ENCODE assay signal across 1 cellular context in the genomic region with DNA sequence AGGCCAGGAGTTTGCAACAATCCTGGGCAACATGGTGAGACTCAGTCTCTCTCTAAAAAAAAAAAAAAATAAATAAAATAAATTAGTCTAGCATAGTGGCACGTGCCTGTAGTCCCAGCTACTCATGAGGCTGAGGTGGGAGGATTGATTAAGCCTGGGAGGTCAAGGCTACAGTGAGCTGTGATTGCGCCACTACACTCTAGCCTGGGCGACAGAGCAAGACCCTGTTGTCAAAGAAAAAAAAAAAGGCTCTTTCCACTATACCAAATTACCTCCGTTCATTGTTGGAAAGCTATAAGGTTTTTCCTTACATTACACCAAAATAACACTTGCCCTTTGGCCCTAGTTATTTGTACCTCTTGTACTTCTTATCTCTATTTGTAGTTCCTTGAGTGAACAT.
TF ChIP-seq lines count a peak whose summit lies in the region.

No MANE protein-coding gene starts in this region.

TF ChIP-seq in HepG2, 621 proteins besides CTCF, POLR2A, EP300 and RAD21 (continued from another document and continues in another):
- TF ChIP-seq, protein P1, sequence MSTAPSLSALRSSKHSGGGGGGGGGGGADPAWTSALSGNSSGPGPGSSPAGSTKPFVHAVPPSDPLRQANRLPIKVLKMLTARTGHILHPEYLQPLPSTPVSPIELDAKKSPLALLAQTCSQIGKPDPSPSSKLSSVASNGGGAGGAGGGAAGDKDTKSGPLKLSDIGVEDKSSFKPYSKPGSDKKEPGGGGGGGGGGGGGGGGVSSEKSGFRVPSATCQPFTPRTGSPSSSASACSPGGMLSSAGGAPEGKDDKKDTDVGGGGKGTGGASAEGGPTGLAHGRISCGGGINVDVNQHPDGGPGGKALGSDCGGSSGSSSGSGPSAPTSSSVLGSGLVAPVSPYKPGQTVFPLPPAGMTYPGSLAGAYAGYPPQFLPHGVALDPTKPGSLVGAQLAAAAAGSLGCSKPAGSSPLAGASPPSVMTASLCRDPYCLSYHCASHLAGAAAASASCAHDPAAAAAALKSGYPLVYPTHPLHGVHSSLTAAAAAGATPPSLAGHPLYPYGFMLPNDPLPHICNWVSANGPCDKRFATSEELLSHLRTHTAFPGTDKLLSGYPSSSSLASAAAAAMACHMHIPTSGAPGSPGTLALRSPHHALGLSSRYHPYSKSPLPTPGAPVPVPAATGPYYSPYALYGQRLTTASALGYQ (CRISPR knock-in tag; IDR thresholded peaks at IDR 0.05), result peak; percentile 54; the same call in 1 of the 2 replicates
- TF ChIP-seq FOXO1 (CRISPR knock-in tag; IDR thresholded peaks at IDR 0.05) (peak; percentile 48; the same call in 1 of the 2 replicates), RARA (CRISPR knock-in tag; IDR thresholded peaks at IDR 0.05) (peak; percentile 88), CCDC6 (CRISPR knock-in tag; IDR thresholded peaks at IDR 0.05) (0 out of 2 replicates have a peak, but pooled peaks have one; percentile 14), NONO (IDR thresholded peaks at IDR 0.05) (no peak), NONO (CRISPR knock-in tag; conservative IDR thresholded peaks at IDR 0.05) (0 out of 2 replicates have a peak, but pooled peaks have one; percentile 31), ZNF629 (CRISPR knock-in tag; conservative IDR thresholded peaks at IDR 0.05) (no peak), POGZ (CRISPR knock-in tag; IDR thresholded peaks at IDR 0.05) (peak; percentile 84), SMAD9 (CRISPR knock-in tag; IDR thresholded peaks at IDR 0.05) (no peak), NR2F6 (IDR thresholded peaks at IDR 0.05) (peak; percentile 92), NR2F6 (CRISPR knock-in tag; IDR thresholded peaks at IDR 0.05) (peak; percentile 94), HOXD1 (CRISPR knock-in tag; IDR thresholded peaks at IDR 0.05) (0 out of 2 replicates have a peak, but pooled peaks have one; percentile 52), GATAD2A (CRISPR knock-in tag; IDR thresholded peaks at IDR 0.05) (peak; percentile 79), ZKSCAN1 (IDR thresholded peaks at IDR 0.05; ENCODE audit: low read length) (no peak), ZNF20 (CRISPR knock-in tag; IDR thresholded peaks at IDR 0.05) (no peak), TCF12 (IDR thresholded peaks at IDR 0.05) (no peak), TCF12 (CRISPR knock-in tag; IDR thresholded peaks at IDR 0.05) (0 out of 2 replicates have a peak, but pooled peaks have one; percentile 49), JUNB (CRISPR knock-in tag; IDR thresholded peaks at IDR 0.05; ENCODE audit: borderline replicate concordance) (0 out of 2 replicates have a peak, but pooled peaks have one; percentile 25), RXRA (CRISPR knock-in tag; IDR thresholded peaks at IDR 0.05) (peak; percentile 74; the same call in 1 of the 2 replicates), KMT2B (CRISPR knock-in tag; IDR thresholded peaks at IDR 0.05) (no peak), ZMYM4 (CRISPR knock-in tag; IDR thresholded peaks at IDR 0.05) (peak; percentile 78), HDAC2 (CRISPR knock-in tag; IDR thresholded peaks at IDR 0.05) (peak; percentile 43), ZNF709 (CRISPR knock-in tag; IDR thresholded peaks at IDR 0.05) (no peak), ZNF121 (CRISPR knock-in tag; IDR thresholded peaks at IDR 0.05) (peak; percentile 91), ZBTB7B (CRISPR knock-in tag; IDR thresholded peaks at IDR 0.05) (peak; percentile 55; the same call in 1 of the 2 replicates), HMG20A (CRISPR knock-in tag; IDR thresholded peaks at IDR 0.05; ENCODE audit: borderline replicate concordance) (peak; percentile 43; the same call in 1 of the 2 replicates), NR2F2 (IDR thresholded peaks at IDR 0.05; ENCODE audit: borderline replicate concordance, low read depth) (peak; percentile 37; the same call in 1 of the 2 replicates), SCMH1 (CRISPR knock-in tag; IDR thresholded peaks at IDR 0.05; ENCODE audit: borderline replicate concordance) (no peak), NFIC (IDR thresholded peaks at IDR 0.05; ENCODE audit: low read length) (0 out of 2 replicates have a peak, but pooled peaks have one; percentile 34), SIX1 (CRISPR knock-in tag; IDR thresholded peaks at IDR 0.05; ENCODE audit: borderline replicate concordance) (no peak), MED1 (CRISPR knock-in tag; IDR thresholded peaks at IDR 0.05) (peak; percentile 77), ZNF430 (CRISPR knock-in tag; IDR thresholded peaks at IDR 0.05) (no peak), TBP (CRISPR knock-in tag; IDR thresholded peaks at IDR 0.05) (no peak), TBX3 (IDR thresholded peaks at IDR 0.05; ENCODE audit: borderline replicate concordance) (peak; percentile 37; the same call in 1 of the 2 replicates), MAFG (CRISPR knock-in tag; IDR thresholded peaks at IDR 0.05) (no peak), NCOR1 (IDR thresholded peaks at IDR 0.05; ENCODE audit: borderline replicate concordance, low read length) (peak; percentile 67; the same call in 1 of the 2 replicates), ISL2 (CRISPR knock-in tag; IDR thresholded peaks at IDR 0.05) (peak; percentile 83), ZSCAN31 (CRISPR knock-in tag; IDR thresholded peaks at IDR 0.05; ENCODE audit: low read depth) (no peak), PITX1 (CRISPR knock-in tag; IDR thresholded peaks at IDR 0.05) (peak; percentile 78; the same call in 1 of the 2 replicates), CEBPG (CRISPR knock-in tag; IDR thresholded peaks at IDR 0.05) (peak; percentile 88), HOXA3 (CRISPR knock-in tag; IDR thresholded peaks at IDR 0.05) (peak; percentile 58; the same call in 1 of the 2 replicates)
- TF ChIP-seq, protein P2, sequence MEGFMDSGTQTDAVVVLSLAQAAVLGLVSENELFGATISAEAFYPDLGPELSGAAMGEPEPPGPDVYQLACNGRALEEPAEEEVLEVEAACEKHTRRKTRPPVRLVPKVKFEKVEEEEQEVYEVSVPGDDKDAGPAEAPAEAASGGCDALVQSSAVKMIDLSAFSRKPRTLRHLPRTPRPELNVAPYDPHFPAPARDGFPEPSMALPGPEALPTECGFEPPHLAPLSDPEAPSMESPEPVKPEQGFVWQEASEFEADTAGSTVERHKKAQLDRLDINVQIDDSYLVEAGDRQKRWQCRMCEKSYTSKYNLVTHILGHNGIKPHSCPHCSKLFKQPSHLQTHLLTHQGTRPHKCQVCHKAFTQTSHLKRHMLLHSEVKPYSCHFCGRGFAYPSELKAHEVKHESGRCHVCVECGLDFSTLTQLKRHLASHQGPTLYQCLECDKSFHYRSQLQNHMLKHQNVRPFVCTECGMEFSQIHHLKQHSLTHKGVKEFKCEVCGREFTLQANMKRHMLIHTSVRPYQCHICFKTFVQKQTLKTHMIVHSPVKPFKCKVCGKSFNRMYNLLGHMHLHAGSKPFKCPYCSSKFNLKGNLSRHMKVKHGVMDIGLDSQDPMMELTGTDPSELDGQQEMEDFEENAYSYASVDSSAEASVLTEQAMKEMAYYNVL (CRISPR knock-in tag; IDR thresholded peaks at IDR 0.05; ENCODE audit: borderline replicate concordance), result peak; percentile 58; the same call in 1 of the 2 replicates
- TF ChIP-seq, protein P3, sequence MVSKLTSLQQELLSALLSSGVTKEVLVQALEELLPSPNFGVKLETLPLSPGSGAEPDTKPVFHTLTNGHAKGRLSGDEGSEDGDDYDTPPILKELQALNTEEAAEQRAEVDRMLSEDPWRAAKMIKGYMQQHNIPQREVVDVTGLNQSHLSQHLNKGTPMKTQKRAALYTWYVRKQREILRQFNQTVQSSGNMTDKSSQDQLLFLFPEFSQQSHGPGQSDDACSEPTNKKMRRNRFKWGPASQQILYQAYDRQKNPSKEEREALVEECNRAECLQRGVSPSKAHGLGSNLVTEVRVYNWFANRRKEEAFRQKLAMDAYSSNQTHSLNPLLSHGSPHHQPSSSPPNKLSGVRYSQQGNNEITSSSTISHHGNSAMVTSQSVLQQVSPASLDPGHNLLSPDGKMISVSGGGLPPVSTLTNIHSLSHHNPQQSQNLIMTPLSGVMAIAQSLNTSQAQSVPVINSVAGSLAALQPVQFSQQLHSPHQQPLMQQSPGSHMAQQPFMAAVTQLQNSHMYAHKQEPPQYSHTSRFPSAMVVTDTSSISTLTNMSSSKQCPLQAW (CRISPR knock-in tag; IDR thresholded peaks at IDR 0.05), result 0 out of 2 replicates have a peak, but pooled peaks have one; percentile 24
- TF ChIP-seq, protein P4, sequence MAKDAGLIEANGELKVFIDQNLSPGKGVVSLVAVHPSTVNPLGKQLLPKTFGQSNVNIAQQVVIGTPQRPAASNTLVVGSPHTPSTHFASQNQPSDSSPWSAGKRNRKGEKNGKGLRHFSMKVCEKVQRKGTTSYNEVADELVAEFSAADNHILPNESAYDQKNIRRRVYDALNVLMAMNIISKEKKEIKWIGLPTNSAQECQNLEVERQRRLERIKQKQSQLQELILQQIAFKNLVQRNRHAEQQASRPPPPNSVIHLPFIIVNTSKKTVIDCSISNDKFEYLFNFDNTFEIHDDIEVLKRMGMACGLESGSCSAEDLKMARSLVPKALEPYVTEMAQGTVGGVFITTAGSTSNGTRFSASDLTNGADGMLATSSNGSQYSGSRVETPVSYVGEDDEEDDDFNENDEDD (CRISPR knock-in tag; IDR thresholded peaks at IDR 0.05; ENCODE audit: borderline replicate concordance), result peak; percentile 22; the same call in 1 of the 2 replicates
- TF ChIP-seq, protein P5, sequence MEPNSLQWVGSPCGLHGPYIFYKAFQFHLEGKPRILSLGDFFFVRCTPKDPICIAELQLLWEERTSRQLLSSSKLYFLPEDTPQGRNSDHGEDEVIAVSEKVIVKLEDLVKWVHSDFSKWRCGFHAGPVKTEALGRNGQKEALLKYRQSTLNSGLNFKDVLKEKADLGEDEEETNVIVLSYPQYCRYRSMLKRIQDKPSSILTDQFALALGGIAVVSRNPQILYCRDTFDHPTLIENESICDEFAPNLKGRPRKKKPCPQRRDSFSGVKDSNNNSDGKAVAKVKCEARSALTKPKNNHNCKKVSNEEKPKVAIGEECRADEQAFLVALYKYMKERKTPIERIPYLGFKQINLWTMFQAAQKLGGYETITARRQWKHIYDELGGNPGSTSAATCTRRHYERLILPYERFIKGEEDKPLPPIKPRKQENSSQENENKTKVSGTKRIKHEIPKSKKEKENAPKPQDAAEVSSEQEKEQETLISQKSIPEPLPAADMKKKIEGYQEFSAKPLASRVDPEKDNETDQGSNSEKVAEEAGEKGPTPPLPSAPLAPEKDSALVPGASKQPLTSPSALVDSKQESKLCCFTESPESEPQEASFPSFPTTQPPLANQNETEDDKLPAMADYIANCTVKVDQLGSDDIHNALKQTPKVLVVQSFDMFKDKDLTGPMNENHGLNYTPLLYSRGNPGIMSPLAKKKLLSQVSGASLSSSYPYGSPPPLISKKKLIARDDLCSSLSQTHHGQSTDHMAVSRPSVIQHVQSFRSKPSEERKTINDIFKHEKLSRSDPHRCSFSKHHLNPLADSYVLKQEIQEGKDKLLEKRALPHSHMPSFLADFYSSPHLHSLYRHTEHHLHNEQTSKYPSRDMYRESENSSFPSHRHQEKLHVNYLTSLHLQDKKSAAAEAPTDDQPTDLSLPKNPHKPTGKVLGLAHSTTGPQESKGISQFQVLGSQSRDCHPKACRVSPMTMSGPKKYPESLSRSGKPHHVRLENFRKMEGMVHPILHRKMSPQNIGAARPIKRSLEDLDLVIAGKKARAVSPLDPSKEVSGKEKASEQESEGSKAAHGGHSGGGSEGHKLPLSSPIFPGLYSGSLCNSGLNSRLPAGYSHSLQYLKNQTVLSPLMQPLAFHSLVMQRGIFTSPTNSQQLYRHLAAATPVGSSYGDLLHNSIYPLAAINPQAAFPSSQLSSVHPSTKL (CRISPR knock-in tag; IDR thresholded peaks at IDR 0.05), result peak; percentile 88
- TF ChIP-seq, protein P6, sequence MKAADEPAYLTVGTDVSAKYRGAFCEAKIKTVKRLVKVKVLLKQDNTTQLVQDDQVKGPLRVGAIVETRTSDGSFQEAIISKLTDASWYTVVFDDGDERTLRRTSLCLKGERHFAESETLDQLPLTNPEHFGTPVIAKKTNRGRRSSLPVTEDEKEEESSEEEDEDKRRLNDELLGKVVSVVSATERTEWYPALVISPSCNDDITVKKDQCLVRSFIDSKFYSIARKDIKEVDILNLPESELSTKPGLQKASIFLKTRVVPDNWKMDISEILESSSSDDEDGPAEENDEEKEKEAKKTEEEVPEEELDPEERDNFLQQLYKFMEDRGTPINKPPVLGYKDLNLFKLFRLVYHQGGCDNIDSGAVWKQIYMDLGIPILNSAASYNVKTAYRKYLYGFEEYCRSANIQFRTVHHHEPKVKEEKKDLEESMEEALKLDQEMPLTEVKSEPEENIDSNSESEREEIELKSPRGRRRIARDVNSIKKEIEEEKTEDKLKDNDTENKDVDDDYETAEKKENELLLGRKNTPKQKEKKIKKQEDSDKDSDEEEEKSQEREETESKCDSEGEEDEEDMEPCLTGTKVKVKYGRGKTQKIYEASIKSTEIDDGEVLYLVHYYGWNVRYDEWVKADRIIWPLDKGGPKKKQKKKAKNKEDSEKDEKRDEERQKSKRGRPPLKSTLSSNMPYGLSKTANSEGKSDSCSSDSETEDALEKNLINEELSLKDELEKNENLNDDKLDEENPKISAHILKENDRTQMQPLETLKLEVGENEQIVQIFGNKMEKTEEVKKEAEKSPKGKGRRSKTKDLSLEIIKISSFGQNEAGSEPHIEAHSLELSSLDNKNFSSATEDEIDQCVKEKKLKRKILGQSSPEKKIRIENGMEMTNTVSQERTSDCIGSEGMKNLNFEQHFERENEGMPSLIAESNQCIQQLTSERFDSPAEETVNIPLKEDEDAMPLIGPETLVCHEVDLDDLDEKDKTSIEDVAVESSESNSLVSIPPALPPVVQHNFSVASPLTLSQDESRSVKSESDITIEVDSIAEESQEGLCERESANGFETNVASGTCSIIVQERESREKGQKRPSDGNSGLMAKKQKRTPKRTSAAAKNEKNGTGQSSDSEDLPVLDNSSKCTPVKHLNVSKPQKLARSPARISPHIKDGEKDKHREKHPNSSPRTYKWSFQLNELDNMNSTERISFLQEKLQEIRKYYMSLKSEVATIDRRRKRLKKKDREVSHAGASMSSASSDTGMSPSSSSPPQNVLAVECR (CRISPR knock-in tag; IDR thresholded peaks at IDR 0.05; ENCODE audit: borderline replicate concordance), result peak; percentile 21; the same call in 1 of the 2 replicates
- TF ChIP-seq, protein P7, sequence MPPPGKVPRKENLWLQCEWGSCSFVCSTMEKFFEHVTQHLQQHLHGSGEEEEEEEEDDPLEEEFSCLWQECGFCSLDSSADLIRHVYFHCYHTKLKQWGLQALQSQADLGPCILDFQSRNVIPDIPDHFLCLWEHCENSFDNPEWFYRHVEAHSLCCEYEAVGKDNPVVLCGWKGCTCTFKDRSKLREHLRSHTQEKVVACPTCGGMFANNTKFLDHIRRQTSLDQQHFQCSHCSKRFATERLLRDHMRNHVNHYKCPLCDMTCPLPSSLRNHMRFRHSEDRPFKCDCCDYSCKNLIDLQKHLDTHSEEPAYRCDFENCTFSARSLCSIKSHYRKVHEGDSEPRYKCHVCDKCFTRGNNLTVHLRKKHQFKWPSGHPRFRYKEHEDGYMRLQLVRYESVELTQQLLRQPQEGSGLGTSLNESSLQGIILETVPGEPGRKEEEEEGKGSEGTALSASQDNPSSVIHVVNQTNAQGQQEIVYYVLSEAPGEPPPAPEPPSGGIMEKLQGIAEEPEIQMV (CRISPR knock-in tag; IDR thresholded peaks at IDR 0.05; ENCODE audit: low read depth), result no peak
- TF ChIP-seq, protein P8, sequence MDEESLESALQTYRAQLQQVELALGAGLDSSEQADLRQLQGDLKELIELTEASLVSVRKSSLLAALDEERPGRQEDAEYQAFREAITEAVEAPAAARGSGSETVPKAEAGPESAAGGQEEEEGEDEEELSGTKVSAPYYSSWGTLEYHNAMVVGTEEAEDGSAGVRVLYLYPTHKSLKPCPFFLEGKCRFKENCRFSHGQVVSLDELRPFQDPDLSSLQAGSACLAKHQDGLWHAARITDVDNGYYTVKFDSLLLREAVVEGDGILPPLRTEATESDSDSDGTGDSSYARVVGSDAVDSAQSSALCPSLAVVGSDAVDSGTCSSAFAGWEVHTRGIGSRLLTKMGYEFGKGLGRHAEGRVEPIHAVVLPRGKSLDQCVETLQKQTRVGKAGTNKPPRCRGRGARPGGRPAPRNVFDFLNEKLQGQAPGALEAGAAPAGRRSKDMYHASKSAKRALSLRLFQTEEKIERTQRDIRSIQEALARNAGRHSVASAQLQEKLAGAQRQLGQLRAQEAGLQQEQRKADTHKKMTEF (CRISPR knock-in tag; IDR thresholded peaks at IDR 0.05), result peak; percentile 59; the same call in 1 of the 2 replicates
